Comparison of ENCODE assay signal across 1 cellular context in genomic region chr9:31799953-31800609, GRCh38.
TF ChIP-seq lines count a peak whose summit lies in the region.

No MANE protein-coding gene starts in this region.

TF ChIP-seq in HCT116, 20 proteins besides CTCF, POLR2A, EP300 and RAD21 (continued from another document):
- no peak for TF ChIP-seq REST (IDR thresholded peaks at IDR 0.05; ENCODE audit: low read depth)
- TF ChIP-seq MAX (IDR thresholded peaks at IDR 0.05): no peak
- TF ChIP-seq EGR1 (IDR thresholded peaks at IDR 0.05; ENCODE audit: low read depth): no peak
- TF ChIP-seq ELF1 (IDR thresholded peaks at IDR 0.05; ENCODE audit: borderline replicate concordance, low read depth): no peak
- TF ChIP-seq CBX3 (IDR thresholded peaks at IDR 0.05; ENCODE audit: low read depth): no peak
- TF ChIP-seq SRF (IDR thresholded peaks at IDR 0.05; ENCODE audit: low read depth): no peak
- TF ChIP-seq ZFX (IDR thresholded peaks at IDR 0.05): no peak
- no peak for TF ChIP-seq ZNF274 (IDR thresholded peaks at IDR 0.05; ENCODE audit: low read depth, low read length)
- no peak for TF ChIP-seq SIN3A (IDR thresholded peaks at IDR 0.05; ENCODE audit: low read depth)
- TF ChIP-seq ZBTB33 (IDR thresholded peaks at IDR 0.05; ENCODE audit: extremely low read depth, insufficient replicate concordance, low read length): no peak
- no peak for TF ChIP-seq TCF7L2 (IDR thresholded peaks at IDR 0.05; ENCODE audit: borderline replicate concordance, extremely low read depth, insufficient read depth, insufficient read length)
